ENCODE assay signal across 11 cellular contexts in the genomic region with DNA sequence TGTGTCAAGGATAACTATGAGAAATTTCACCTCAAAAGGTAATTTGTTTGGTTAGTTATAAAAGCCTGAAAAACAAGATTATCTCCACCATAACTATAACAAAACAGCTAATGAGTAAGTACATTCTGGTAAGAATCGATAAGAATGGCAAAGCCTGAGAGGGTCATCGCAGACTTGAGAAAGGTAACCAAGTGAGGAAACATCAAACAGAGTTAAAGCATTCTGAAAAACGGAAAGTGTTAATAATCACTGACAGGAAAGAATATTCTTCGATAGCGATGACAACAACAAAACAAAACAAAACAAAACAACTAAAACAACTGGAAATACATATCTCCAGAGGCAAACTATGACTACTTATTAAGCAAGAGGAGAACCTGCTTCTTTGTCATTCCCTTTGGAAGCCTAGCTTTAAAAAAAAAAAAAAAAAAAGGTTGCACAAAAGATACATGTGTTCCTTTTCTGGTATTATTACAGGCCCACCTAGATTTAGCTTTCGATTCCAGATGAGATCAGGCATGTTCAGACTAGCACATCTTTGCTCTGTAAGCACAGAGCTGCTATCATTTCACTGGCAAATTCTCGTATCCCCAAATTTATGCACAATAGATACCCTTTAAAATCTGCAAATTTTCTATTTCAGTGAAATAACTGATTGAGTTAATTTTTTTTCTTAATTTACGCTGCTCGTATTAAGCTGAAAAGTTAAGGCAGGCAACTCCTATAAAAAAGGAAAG.
DNase-seq lines count a peak whose midpoint lies in the region; ATAC-seq and TF ChIP-seq lines count a peak whose summit lies in the region.
"Had no signal": no experiment of that assay in that cellular context is flagged by ENCODE, and none has a peak within 500 bp of the region (broad histone marks: within the 10 kb centered on the region; RNA-seq: fewer than 3 reads in every experiment).

No MANE protein-coding gene starts in this region.

- TF ChIP-seq POLR2A in heart left ventricle (IDR thresholded peaks at IDR 0.05) (no peak), uterus (IDR thresholded peaks at IDR 0.05) (no peak), transverse colon (IDR thresholded peaks at IDR 0.05) (no peak)

- in situ Hi-C loops in transverse colon (cut with MboI; ENCODE audit: low pct_ligation_motif_present in 1 of 4, low pct_unique_long_range_greater_than_20kb in 1 of 4, low sequenced_read_pairs in 3 of 4) = no loop called here

- CTCF ChIA-PET in T-cell (lab: Charles Lee) = interaction anchor here (0.5 to 0.9 kb wide), 6 partner anchors 9 to 605 kb away, joined by 3 to 9 read pairs (median 4); no protein-coding TSS in a partner anchor

- H3K4me1 Mint-ChIP-seq in activated T-cell treated with anti-CD3 and anti-CD28 coated beads, Interleukin-2, amount 50 U/mL, for 72 hours (ENCODE audit: low read depth) = peaks cover 9% of the 10 kb centered on the region
- H3K4me1 Mint-ChIP-seq in T-cell = peaks cover 9 to 11% (median 11%) of the 10 kb centered on the region in 3 donors

- H3K36me3 Mint-ChIP-seq in activated T-cell treated with anti-CD3 and anti-CD28 coated beads, Interleukin-2, amount 50 U/mL, for 72 hours (ENCODE audit: insufficient read depth in 2 of 2) = no peaks in the 10 kb centered on the region
- H3K36me3 Mint-ChIP-seq in T-cell = no peaks in the 10 kb centered on the region
- H3K36me3 Mint-ChIP-seq: activated naive CD4-positive, alpha-beta T cell treated with anti-CD3 and anti-CD28 coated beads, Interleukin-2, amount 50 U/mL, for 24 hours had no signal

- no peak for DNase-seq in heart left ventricle
- no peak for DNase-seq in left ventricle myocardium superior
- peak; percentile 63 for DNase-seq in LHCN-M2 (ENCODE audit: low read depth)
- no peak for DNase-seq in uterus
- no peak for DNase-seq in activated T-cell treated with anti-CD3 and anti-CD28 coated beads, Interleukin-2, amount 50 U/mL, for 72 hours
- no peak for DNase-seq in transverse colon
- DNase-seq in T-cell = no peak
- DNase-seq: IMR-90, occipital lobe had no signal

- ATAC-seq in heart left ventricle (no peak), left ventricle myocardium superior (no peak), T-cell (replicated peaks in 1 of 4) (no peak)
- ATAC-seq in activated T-cell treated with anti-CD3 and anti-CD28 coated beads, Interleukin-2, amount 50 U/mL, for 72 hours (replicated peaks in 1 of 2) = no peak

- no peak overlapping the region for H3K4me3 Mint-ChIP-seq in activated T-cell treated with anti-CD3 and anti-CD28 coated beads, Interleukin-2, amount 50 U/mL, for 72 hours
- no peak overlapping the region for H3K4me3 Mint-ChIP-seq in T-cell
- H3K4me3 Mint-ChIP-seq: activated naive CD4-positive, alpha-beta T cell treated with anti-CD3 and anti-CD28 coated beads, Interleukin-2, amount 50 U/mL, for 24 hours had no signal

- 82 to 91% (median 86%) methylated on average over 9 of the region's 9 CpGs for WGBS in heart left ventricle, 4 donors
- WGBS in transverse colon (ENCODE audit: low coverage in 1 of 2), 2 donors = 77 to 89% methylated on average over 9 of the region's 9 CpGs

- no peaks in the 10 kb centered on the region for H3K9me3 Mint-ChIP-seq in activated T-cell treated with anti-CD3 and anti-CD28 coated beads, Interleukin-2, amount 50 U/mL, for 72 hours
- H3K9me3 Mint-ChIP-seq in T-cell = no peaks in the 10 kb centered on the region
- H3K9me3 Mint-ChIP-seq: activated naive CD4-positive, alpha-beta T cell treated with anti-CD3 and anti-CD28 coated beads, Interleukin-2, amount 50 U/mL, for 24 hours had no signal

- H3K36me3 ChIP-seq in heart left ventricle (no peaks in the 10 kb centered on the region), uterus (no peaks in the 10 kb centered on the region), transverse colon (no peaks in the 10 kb centered on the region)

- H3K4me1 ChIP-seq in heart left ventricle (peaks cover 10 to 83% (median 49%) of the 10 kb centered on the region in 12 donors), uterus (no peaks in the 10 kb centered on the region), transverse colon (peaks cover 0 to 20% (median 1%) of the 10 kb centered on the region in 4 donors)

- no peak for TF ChIP-seq EP300 in transverse colon (IDR thresholded peaks at IDR 0.05; ENCODE audit: low read depth)

- H3K27me3 Mint-ChIP-seq in activated T-cell treated with anti-CD3 and anti-CD28 coated beads, Interleukin-2, amount 50 U/mL, for 72 hours (ENCODE audit: low read depth) = no peaks in the 10 kb centered on the region
- no peaks in the 10 kb centered on the region for H3K27me3 Mint-ChIP-seq in T-cell
- H3K27me3 Mint-ChIP-seq: activated naive CD4-positive, alpha-beta T cell treated with anti-CD3 and anti-CD28 coated beads, Interleukin-2, amount 50 U/mL, for 24 hours had no signal

- POLR2A ChIA-PET in T-cell (lab: Charles Lee) = no interaction called here

- H3K27ac Mint-ChIP-seq in activated T-cell treated with anti-CD3 and anti-CD28 coated beads, Interleukin-2, amount 50 U/mL, for 72 hours = no peak overlapping the region
- no peak overlapping the region for H3K27ac Mint-ChIP-seq in T-cell
- H3K27ac Mint-ChIP-seq: activated naive CD4-positive, alpha-beta T cell treated with anti-CD3 and anti-CD28 coated beads, Interleukin-2, amount 50 U/mL, for 24 hours had no signal

- H3K27me3 ChIP-seq in heart left ventricle (no peaks in the 10 kb centered on the region), uterus (no peaks in the 10 kb centered on the region), transverse colon (no peaks in the 10 kb centered on the region)

- peak overlapping the region in 7 of 12 donors; percentile 10 to 86 (median 80) for H3K27ac ChIP-seq in heart left ventricle
- peak overlapping the region; percentile 98 for H3K27ac ChIP-seq in cingulate gyrus (ENCODE audit: low read depth, low read length)
- H3K27ac ChIP-seq in uterus = peak overlapping the region; percentile 78 to 89
- peak overlapping the region in 2 of 4 donors; percentile 27 to 63 for H3K27ac ChIP-seq in transverse colon

- H3K4me3 ChIP-seq in heart left ventricle (peak overlapping the region in 2 of 12 donors; percentile 4 to 12), uterus (peak overlapping the region in 1 of 2 donors; percentile 8), transverse colon (no peak overlapping the region)

- H3K9me3 ChIP-seq in heart left ventricle (no peaks in the 10 kb centered on the region), uterus (no peaks in the 10 kb centered on the region), transverse colon (no peaks in the 10 kb centered on the region)

- TF ChIP-seq CTCF in heart left ventricle (IDR thresholded peaks at IDR 0.05) (no peak), uterus (IDR thresholded peaks at IDR 0.05) (no peak), transverse colon (IDR thresholded peaks at IDR 0.05) (no peak)

- intact Hi-C loops in heart left ventricle (cut with DNase I) (loop anchor here in 2 of 10 donors (5.0 kb wide), 3 partner anchors 32 to 173 kb away; no protein-coding TSS in a partner anchor), left ventricle myocardium superior (cut with micrococcal nuclease) (no loop called here), uterus (cut with DNase I; ENCODE audit: low total_unique reads) (no loop called here), transverse colon (cut with DNase I; ENCODE audit: low total_unique reads) (no loop called here)
